ENCODE assay signal across 8 cellular contexts in genomic region chr17:79991924-79992656, GRCh38. TPM values are rescaled to one million over a fixed set of nuclear protein-coding genes. Genes with fewer than 3 reads are reported as not detected.
A peak's percentile ranks its signal among the peaks of the same experiment; 100 is the strongest.
DNase-seq lines count a peak whose midpoint lies in the region; ATAC-seq and TF ChIP-seq lines count a peak whose summit lies in the region.

No MANE protein-coding gene starts in this region.

- H3K4me1 ChIP-seq in sigmoid colon: peaks cover 3 to 58% (median 49%) of the 10 kb centered on the region in 4 donors

- H3K4me3 ChIP-seq in sigmoid colon: peak overlapping the region; percentile 33 to 56 (median 38)

- peak overlapping the region; percentile 72 for H3K4me3 Mint-ChIP-seq in activated T-cell treated with anti-CD3 and anti-CD28 coated beads, Interleukin-2, amount 50 U/mL, for 4 hours
- peak overlapping the region; percentile 83 for H3K4me3 Mint-ChIP-seq in glutamatergic neuron (ENCODE audit: unreplicated experiment)

- TF ChIP-seq CTCF in VCaP (conservative IDR thresholded peaks at IDR 0.05): peak; percentile 56
- peak; percentile 4 for TF ChIP-seq CTCF in glutamatergic neuron (IDR thresholded peaks at IDR 0.05; ENCODE audit: partially characterized antibody, unreplicated experiment)
- TF ChIP-seq CTCF in sigmoid colon (IDR thresholded peaks at IDR 0.05): peak in 1 of 4 experiments; percentile 33
- no peak for TF ChIP-seq CTCF in GM10248 (IDR thresholded peaks at IDR 0.05; ENCODE audit: control extremely low read depth, extremely low read depth, low read depth, missing control alignments)

- ATAC-seq in activated T-cell treated with anti-CD3 and anti-CD28 coated beads, Interleukin-2, amount 50 U/mL, for 4 hours: peak; percentile 23 to 37
- ATAC-seq in GM18909 (IDR thresholded peaks at IDR 0.05; ENCODE audit: poor library complexity, unreplicated experiment): no peak

- no peaks in the 10 kb centered on the region for H3K36me3 Mint-ChIP-seq in activated T-cell treated with anti-CD3 and anti-CD28 coated beads, Interleukin-2, amount 50 U/mL, for 4 hours (ENCODE audit: insufficient read depth)
- H3K36me3 Mint-ChIP-seq in glutamatergic neuron (ENCODE audit: unreplicated experiment): peaks cover 5% of the 10 kb centered on the region

- peak overlapping the region; percentile 96 for H3K27ac Mint-ChIP-seq in glutamatergic neuron (ENCODE audit: unreplicated experiment)

- TF ChIP-seq EP300 in sigmoid colon (IDR thresholded peaks at IDR 0.05): no peak

- H3K27me3 Mint-ChIP-seq in activated T-cell treated with anti-CD3 and anti-CD28 coated beads, Interleukin-2, amount 50 U/mL, for 4 hours (ENCODE audit: low read depth): no peaks in the 10 kb centered on the region
- H3K27me3 Mint-ChIP-seq in glutamatergic neuron (ENCODE audit: unreplicated experiment): peaks cover 10% of the 10 kb centered on the region

- no peak for TF ChIP-seq POLR2A in sigmoid colon (IDR thresholded peaks at IDR 0.05)

- intact Hi-C loops in sigmoid colon (cut with DNase I): loop anchor here (2.0 kb wide), 4 partner anchors 41 to 249 kb away; no protein-coding TSS in a partner anchor

- peaks cover 44% of the 10 kb centered on the region for H3K4me1 Mint-ChIP-seq in activated T-cell treated with anti-CD3 and anti-CD28 coated beads, Interleukin-2, amount 50 U/mL, for 4 hours (ENCODE audit: low read depth)
- peaks cover 43% of the 10 kb centered on the region for H3K4me1 Mint-ChIP-seq in glutamatergic neuron (ENCODE audit: low read depth, unreplicated experiment)

- CTCF ChIA-PET in GM10248 (lab: Yijun Ruan, JAX): interaction anchor here (3.7 kb wide), 1 partner anchor 14 kb away, joined by 19 read pairs; no protein-coding TSS in a partner anchor

- H3K36me3 ChIP-seq in sigmoid colon: no peaks in the 10 kb centered on the region

- POLR2A ChIA-PET in GM10248 (lab: Yijun Ruan, JAX): no interaction called here

- H3K27me3 ChIP-seq in sigmoid colon: no peaks in the 10 kb centered on the region

- H3K9me3 Mint-ChIP-seq in activated T-cell treated with anti-CD3 and anti-CD28 coated beads, Interleukin-2, amount 50 U/mL, for 4 hours: no peaks in the 10 kb centered on the region
- H3K9me3 Mint-ChIP-seq in glutamatergic neuron (ENCODE audit: unreplicated experiment): peaks cover 5% of the 10 kb centered on the region

- H3K9me3 ChIP-seq in sigmoid colon: no peaks in the 10 kb centered on the region

- DNase-seq in activated T-cell treated with anti-CD3 and anti-CD28 coated beads, Interleukin-2, amount 50 U/mL, for 4 hours: no peak
- DNase-seq in activated T-cell treated with anti-CD3 and anti-CD28 coated beads, Interleukin-2, amount 50 U/mL, for 1 hour: no peak
- no peak for DNase-seq in glutamatergic neuron
- DNase-seq in sigmoid colon: no peak
- DNase-seq in GM10248 (ENCODE audit: extremely low spot score): no peak
- no peak for DNase-seq in SKM-1 treated with dmso at 0.1 percent for 144 hours (lab: John Stamatoyannopoulos, UW; ENCODE audit: unreplicated experiment)

- WGBS in sigmoid colon, 2 donors: 3 to 14% methylated on average over 45 of the region's 45 CpGs

- H3K27ac ChIP-seq in VCaP (peak overlapping the region; percentile 98), sigmoid colon (peak overlapping the region; percentile 4 to 71 (median 23))

RNA-seq across cellular contexts. Expression of gene TBC1D16, which starts 43.6 kb away (rescaled TPM):
- 1 to 10 TPM; 2.2 to 3.3 (median 2.6) TPM for total RNA-seq in activated T-cell treated with anti-CD3 and anti-CD28 coated beads, Interleukin-2, amount 50 U/mL, for 4 hours
- total RNA-seq in glutamatergic neuron (ENCODE audit: unreplicated experiment) (197 TPM), sigmoid colon (10 to 100 TPM; 15.1 to 21.9 (median 16.2) TPM)
- polyA plus RNA-seq in sigmoid colon: 10 to 100 TPM in 1 of 3 donors, 1 to 10 TPM in 2; 3.6 to 17.2 (median 4.2) TPM

RNA-seq across cellular contexts. Expression of gene CCDC40, which starts 44.4 kb away (rescaled TPM):
- under 1 TPM; 0.25 to 0.98 (median 0.29) TPM for total RNA-seq in activated T-cell treated with anti-CD3 and anti-CD28 coated beads, Interleukin-2, amount 50 U/mL, for 4 hours
- 25.3 TPM for total RNA-seq in glutamatergic neuron (ENCODE audit: unreplicated experiment)
- 10 to 100 TPM in 1 of 4 donors, 1 to 10 TPM in 3; 5.3 to 25.8 (median 6.4) TPM for total RNA-seq in sigmoid colon
- 1 to 10 TPM in 1 of 3 donors, not detected in 2; 1.4 TPM for polyA plus RNA-seq in sigmoid colon
